ENCODE assay signal across 35 cellular contexts in the genomic region with DNA sequence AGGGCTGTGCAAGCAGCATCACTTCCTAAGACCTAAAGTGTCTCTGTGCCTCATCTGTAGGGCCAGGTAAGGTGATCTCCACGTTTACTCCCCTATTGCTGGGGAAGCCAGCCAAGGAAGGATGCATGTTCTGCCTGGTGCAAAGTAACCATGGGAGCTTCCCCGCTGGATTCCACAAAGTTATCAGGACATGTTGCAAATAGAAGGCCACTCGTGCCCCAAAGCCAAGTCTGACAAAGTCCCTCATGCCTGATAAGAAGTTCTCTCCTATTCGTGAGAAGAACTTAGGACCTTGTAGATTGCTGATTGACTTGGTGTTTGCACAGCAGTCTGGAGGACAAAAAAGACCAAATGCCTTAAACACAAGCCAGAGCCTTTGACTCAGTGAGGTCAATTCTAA.
A peak's percentile ranks its signal among the peaks of the same experiment; 100 is the strongest.
DNase-seq lines count a peak whose midpoint lies in the region; ATAC-seq, FAIRE-seq and TF ChIP-seq lines count a peak whose summit lies in the region.
"Had no signal": no experiment of that assay in that cellular context is flagged by ENCODE, and none has a peak within 500 bp of the region (broad histone marks: within the 10 kb centered on the region; RNA-seq: fewer than 3 reads in every experiment).

No MANE protein-coding gene starts in this region.

- H2BK5ac ChIP-seq in H1 (ENCODE audit: low read depth, low read length) (no peak overlapping the region), mesendoderm (ENCODE audit: low read length) (no peak overlapping the region), trophoblast cell (ENCODE audit: low read depth, low read length, poor library complexity) (no peak overlapping the region)

- no peak for TF ChIP-seq EP300 in H1 (IDR thresholded peaks at IDR 0.05; ENCODE audit: borderline replicate concordance in 1 of 2, low read depth in 2 of 2, low read length in 2 of 2)

- WGBS in H1 (ENCODE audit: extremely low coverage in 1 of 2, insufficient coverage in 1 of 2, insufficient read length in 1 of 2, insufficient replicate concordance in 2 of 2, low coverage in 1 of 2, low lambda C conversion rate in 2 of 2, missing lambda C conversion rate in 1 of 2), 2 experiments: 92% methylated on average over 4 of the region's 4 CpGs; no CpG with 5 or more reads in 1 of the 2 experiments
- WGBS in mesendoderm (ENCODE audit: extremely low coverage, insufficient coverage, low lambda C conversion rate): no CpG with 5 or more reads among the region's 4 CpGs
- no CpG with 5 or more reads among the region's 4 CpGs for WGBS in trophoblast cell (ENCODE audit: extremely low coverage, insufficient coverage, insufficient read length)
- WGBS in testis, 2 donors: 46 to 65% methylated on average over 4 of the region's 4 CpGs

- H4K5ac ChIP-seq in H1 (ENCODE audit: insufficient read length, low read depth, low read length) (no peak overlapping the region), mesendoderm (ENCODE audit: low read length) (no peak overlapping the region)

- no peak overlapping the region for H4K8ac ChIP-seq in H1 (ENCODE audit: extremely low read depth, insufficient read depth, low read length)
- H4K8ac ChIP-seq in mesendoderm (ENCODE audit: low read depth, low read length): no peak overlapping the region
- H4K8ac ChIP-seq in trophoblast cell (ENCODE audit: low read depth, low read length): no peak overlapping the region

- in situ Hi-C loops in brain microvascular endothelial cell (cut with HindIII; ENCODE audit: low pct_ligation_motif_present, low sequenced_read_pairs): no loop called here

- H3K27ac ChIP-seq in H1 (ENCODE audit: low read depth, low read length): no peak overlapping the region
- H3K27ac ChIP-seq in mesendoderm (ENCODE audit: low read depth, low read length): no peak overlapping the region
- no peak overlapping the region for H3K27ac ChIP-seq in trophoblast cell (ENCODE audit: low read depth, low read length)
- no peak overlapping the region for H3K27ac ChIP-seq in testis
- no peak overlapping the region for H3K27ac ChIP-seq in brain microvascular endothelial cell
- H3K27ac ChIP-seq: 22Rv1; A549; BLaER1; BLaER1 treated with 17β-estradiol and CSF1 and Interleukin-3, amounts not matched to agents 10 nM and 100 nM; C4-2B had no signal

- H3K79me2 ChIP-seq in H1 (ENCODE audit: control insufficient read depth in 1 of 2, insufficient read depth in 2 of 2, low read length in 2 of 2) (no peaks in the 10 kb centered on the region), mesendoderm (ENCODE audit: control insufficient read depth, insufficient read depth, low read length) (no peaks in the 10 kb centered on the region), trophoblast cell (ENCODE audit: control insufficient read depth, insufficient read depth, low read length, poor library complexity) (peaks cover 1% of the 10 kb centered on the region)

- H3K9me3 ChIP-seq in H1 (ENCODE audit: insufficient read depth in 2 of 2, low read depth in 1 of 2, low read length in 1 of 2): peaks cover 3% of the 10 kb centered on the region in 2 experiments; a peak in 2 of 4 replicates
- peaks cover 3% of the 10 kb centered on the region for H3K9me3 ChIP-seq in trophoblast cell (ENCODE audit: insufficient read depth, low read depth, low read length)
- H3K9me3 ChIP-seq in testis: no peaks in the 10 kb centered on the region
- H3K9me3 ChIP-seq: A549, BE2C, BLaER1 had no signal

- H2AK5ac ChIP-seq in H1 (ENCODE audit: low read depth, low read length) (no peak overlapping the region), mesendoderm (ENCODE audit: low read length) (no peak overlapping the region), trophoblast cell (ENCODE audit: low read length) (no peak overlapping the region)

- no peaks in the 10 kb centered on the region for H3K27me3 ChIP-seq in H1 (replicated peaks in 1 of 4; ENCODE audit: control insufficient read depth in 3 of 4, extremely low read depth in 1 of 4, insufficient read depth in 3 of 4, low read length in 3 of 4)
- H3K27me3 ChIP-seq in mesendoderm (ENCODE audit: insufficient read depth, low read length, poor library complexity): no peaks in the 10 kb centered on the region
- no peaks in the 10 kb centered on the region for H3K27me3 ChIP-seq in trophoblast cell (ENCODE audit: insufficient read depth, low read length)
- no peaks in the 10 kb centered on the region for H3K27me3 ChIP-seq in testis
- no peaks in the 10 kb centered on the region for H3K27me3 ChIP-seq in brain microvascular endothelial cell (replicated peaks)
- H3K27me3 ChIP-seq: BE2C; BLaER1; BLaER1 treated with 17β-estradiol and CSF1 and Interleukin-3, amounts not matched to agents 10 nM and 100 nM had no signal

- H3K4me1 ChIP-seq in H1 (replicated peaks in 1 of 4; ENCODE audit: control insufficient read depth in 3 of 4, insufficient read depth in 4 of 4, low read length in 3 of 4): peaks cover 3 to 17% (median 13%) of the 10 kb centered on the region in 4 experiments
- peaks cover 17% of the 10 kb centered on the region for H3K4me1 ChIP-seq in mesendoderm (ENCODE audit: control insufficient read depth, low read depth, low read length)
- H3K4me1 ChIP-seq in trophoblast cell (ENCODE audit: control insufficient read depth in 1 of 2, insufficient read depth in 2 of 2, low read length in 2 of 2): peaks cover 18 to 21% of the 10 kb centered on the region in 2 experiments
- peaks cover 8% of the 10 kb centered on the region for H3K4me1 ChIP-seq in testis
- H3K4me1 ChIP-seq: A549, BE2C had no signal

- no peak overlapping the region for H3K4me2 ChIP-seq in H1 (ENCODE audit: insufficient read depth in 1 of 2, low read depth in 2 of 2, low read length in 2 of 2)
- no peak overlapping the region for H3K4me2 ChIP-seq in mesendoderm (ENCODE audit: low read length)
- H3K4me2 ChIP-seq in trophoblast cell (ENCODE audit: low read length): no peak overlapping the region
- H3K4me2 ChIP-seq: A549; BLaER1; BLaER1 treated with 17β-estradiol and CSF1 and Interleukin-3, amounts not matched to agents 10 nM and 100 nM had no signal

- H4K20me1 ChIP-seq in H1 (replicated peaks in 1 of 2; ENCODE audit: control insufficient read depth in 1 of 2, insufficient read depth in 2 of 2, low read length in 2 of 2): no peaks in the 10 kb centered on the region
- H4K20me1 ChIP-seq: BLaER1; BLaER1 treated with 17β-estradiol and CSF1 and Interleukin-3, amounts not matched to agents 10 nM and 100 nM had no signal

- CTCF ChIA-PET in H1 (lab: Charles Lee; ENCODE audit: partially characterized antibody): interaction anchor here (0.6 to 2.2 kb wide), 2 partner anchors 8 to 508 kb away, joined by 5 to 11 read pairs; no protein-coding TSS in a partner anchor

- H3K4ac ChIP-seq in H1 (replicated peaks; ENCODE audit: insufficient read length, low read depth, low read length) (no peak overlapping the region), mesendoderm (ENCODE audit: low read depth, low read length) (no peak overlapping the region), trophoblast cell (ENCODE audit: low read depth, low read length) (no peak overlapping the region)

- H2BK20ac ChIP-seq in H1 (ENCODE audit: low read length): no peak overlapping the region

- peak overlapping the region; percentile 4; the same call in 1 of the 2 replicates for H2BK12ac ChIP-seq in H1 (ENCODE audit: low read depth, low read length)
- no peak overlapping the region for H2BK12ac ChIP-seq in trophoblast cell (ENCODE audit: low read length)

- no peak for DNase-seq in H1 (ENCODE audit: low read depth in 1 of 2, low spot score in 2 of 2)
- peak; percentile 55 for DNase-seq in mesendoderm
- DNase-seq in trophoblast cell: no peak
- DNase-seq in testis: peak; percentile 74
- no peak for DNase-seq in islet precursor cell
- DNase-seq in GM19239 (ENCODE audit: insufficient read length, low spot score): no peak
- DNase-seq in brain microvascular endothelial cell: no peak
- DNase-seq: 8988T; ACHN; AML-193; BE2C; C1 segment of cervical spinal cord; Caco-2; Calu3; CD4-positive, alpha-beta memory T cell; CD4-positive, alpha-beta T cell; CD4-positive, CD25-positive, alpha-beta regulatory T cell; CD8-positive, alpha-beta memory T cell; CD8-positive, alpha-beta T cell; COR-L47; DMS 273 treated with DMSO at 0.1 percent for 48 hours; DMS153; DMS53; DMS79; DMS79 treated with DMSO at 0.1 percent for 48 hours; DND-41; EL had no signal

- no peaks in the 10 kb centered on the region for H3K23me2 ChIP-seq in H1 (ENCODE audit: low read depth, low read length)

- no peak overlapping the region for H2BK120ac ChIP-seq in H1 (replicated peaks; ENCODE audit: low read depth, low read length)
- H2BK120ac ChIP-seq in mesendoderm (ENCODE audit: low read depth, low read length): no peak overlapping the region
- H2BK120ac ChIP-seq in trophoblast cell (ENCODE audit: insufficient read depth, low read length, poor library complexity): no peak overlapping the region

- H3K14ac ChIP-seq in H1 (ENCODE audit: insufficient read length): no peak overlapping the region
- no peak overlapping the region for H3K14ac ChIP-seq in trophoblast cell (ENCODE audit: low read length)

- H3K18ac ChIP-seq in H1 (ENCODE audit: extremely low read depth, low read length) (no peak overlapping the region), mesendoderm (ENCODE audit: low read length) (no peak overlapping the region), trophoblast cell (ENCODE audit: low read length) (no peak overlapping the region)

- H4K91ac ChIP-seq in H1 (replicated peaks; ENCODE audit: insufficient read length, low read length): no peak overlapping the region
- no peak overlapping the region for H4K91ac ChIP-seq in trophoblast cell (ENCODE audit: low read depth, low read length)

- no peak overlapping the region for H3K56ac ChIP-seq in H1 (replicated peaks; ENCODE audit: insufficient read length, low read depth, low read length)
- H3K56ac ChIP-seq in mesendoderm (ENCODE audit: low read length): no peak overlapping the region

- TF ChIP-seq CTCF in H1 (IDR thresholded peaks at IDR 0.05; ENCODE audit: control extremely low read depth in 1 of 3, insufficient read depth in 1 of 3, low read depth in 1 of 3, low read length in 3 of 3): no peak
- TF ChIP-seq CTCF in testis (IDR thresholded peaks at IDR 0.05): no peak
- no peak for TF ChIP-seq CTCF in brain microvascular endothelial cell (IDR thresholded peaks at IDR 0.05; ENCODE audit: low read depth, low read length, missing control alignments)

- no peak for TF ChIP-seq RAD21 in H1 (IDR thresholded peaks at IDR 0.05 in 1 of 2, conservative IDR thresholded peaks at IDR 0.05 in 1 of 2; ENCODE audit: low read depth in 2 of 2, low read length in 2 of 2)

- intact Hi-C loops in testis (cut with DNase I; ENCODE audit: low total_unique reads): no loop called here

- TF ChIP-seq POLR2A in H1 (IDR thresholded peaks at IDR 0.05; ENCODE audit: control extremely low read depth in 1 of 2, low read depth in 2 of 2, low read length in 2 of 2): no peak
- no peak for TF ChIP-seq POLR2A in testis (IDR thresholded peaks at IDR 0.05)

- H4K12ac ChIP-seq in trophoblast cell (ENCODE audit: low read depth, low read length): no peak overlapping the region

- H3K79me1 ChIP-seq in H1 (ENCODE audit: low read depth, low read length): no peaks in the 10 kb centered on the region
- H3K79me1 ChIP-seq in mesendoderm (ENCODE audit: low read length): no peaks in the 10 kb centered on the region
- peaks cover 2% of the 10 kb centered on the region for H3K79me1 ChIP-seq in trophoblast cell (ENCODE audit: low read length)

- POLR2A ChIA-PET in H1 (lab: Charles Lee; ENCODE audit: partially characterized antibody): no interaction called here

- no peak overlapping the region for H2AFZ ChIP-seq in H1 (ENCODE audit: low read length)
- H2AFZ ChIP-seq in trophoblast cell (ENCODE audit: insufficient read depth, low read length, poor library complexity): no peak overlapping the region

- H3K36me3 ChIP-seq in H1 (ENCODE audit: control insufficient read depth in 2 of 4, insufficient read depth in 4 of 4, low read length in 3 of 4): no peaks in the 10 kb centered on the region
- H3K36me3 ChIP-seq in mesendoderm (ENCODE audit: control insufficient read depth, insufficient read depth, low read length): no peaks in the 10 kb centered on the region
- no peaks in the 10 kb centered on the region for H3K36me3 ChIP-seq in trophoblast cell (ENCODE audit: control insufficient read depth in 1 of 2, insufficient read depth in 2 of 2, low read length in 2 of 2)
- no peaks in the 10 kb centered on the region for H3K36me3 ChIP-seq in testis (ENCODE audit: low read depth, missing control alignments)
- no peaks in the 10 kb centered on the region for H3K36me3 ChIP-seq in brain microvascular endothelial cell (replicated peaks)
- H3K36me3 ChIP-seq: BE2C; BLaER1; BLaER1 treated with 17β-estradiol and CSF1 and Interleukin-3, amounts not matched to agents 10 nM and 100 nM had no signal

- H3K9ac ChIP-seq in H1 (replicated peaks in 1 of 4; ENCODE audit: extremely low read depth in 1 of 4, low read depth in 3 of 4, low read length in 3 of 4): no peak overlapping the region
- no peak overlapping the region for H3K9ac ChIP-seq in mesendoderm (ENCODE audit: low read length)
- H3K9ac ChIP-seq in trophoblast cell (ENCODE audit: low read length): no peak overlapping the region
- H3K9ac ChIP-seq: BLaER1; BLaER1 treated with 17β-estradiol and CSF1 and Interleukin-3, amounts not matched to agents 10 nM and 100 nM had no signal

- H2BK15ac ChIP-seq in H1 (ENCODE audit: low read length): peak overlapping the region; percentile 48; the same call in 1 of the 2 replicates
- no peak overlapping the region for H2BK15ac ChIP-seq in mesendoderm (replicated peaks; ENCODE audit: low read depth)

- no peak for FAIRE-seq in H1 (lab: Jason Lieb, UNC)
- no peak for FAIRE-seq in GM19239 (lab: Jason Lieb, UNC)
- FAIRE-seq: A204.1, A549, D721Med had no signal

- H3K4me3 ChIP-seq in H1 (ENCODE audit: extremely low read depth in 1 of 4, insufficient read depth in 2 of 4, low read depth in 3 of 4, low read length in 4 of 4) (no peak overlapping the region), mesendoderm (ENCODE audit: low read length) (no peak overlapping the region), trophoblast cell (ENCODE audit: low read depth, low read length) (no peak overlapping the region), testis (no peak overlapping the region), brain microvascular endothelial cell (ENCODE audit: low read depth, low read length) (no peak overlapping the region)
- H3K4me3 ChIP-seq: A549; BLaER1; BLaER1 treated with 17β-estradiol and CSF1 and Interleukin-3, amounts not matched to agents 10 nM and 100 nM had no signal

- ATAC-seq in HG03469 (IDR thresholded peaks at IDR 0.05; ENCODE audit: unreplicated experiment): no peak
- ATAC-seq: A549; CD8-positive, alpha-beta T cell had no signal

- no peak overlapping the region for H3K23ac ChIP-seq in H1 (ENCODE audit: insufficient read length)
- H3K23ac ChIP-seq in mesendoderm (ENCODE audit: low read length): no peak overlapping the region
- peak overlapping the region; percentile 83 for H3K23ac ChIP-seq in trophoblast cell (ENCODE audit: low read length)

Comparison
In these comparisons a context has a peak if more than half of its experiments do, and no peak if none do; other contexts are left out.
1. DNase-seq: peak in mesendoderm (single experiment) and testis (single experiment); none in H1 (0 of 2), trophoblast cell (0 of 2), islet precursor cell (single experiment), GM19239 (single experiment) and brain microvascular endothelial cell (single experiment).